ENCODE assay signal across 33 cellular contexts in the genomic region with DNA sequence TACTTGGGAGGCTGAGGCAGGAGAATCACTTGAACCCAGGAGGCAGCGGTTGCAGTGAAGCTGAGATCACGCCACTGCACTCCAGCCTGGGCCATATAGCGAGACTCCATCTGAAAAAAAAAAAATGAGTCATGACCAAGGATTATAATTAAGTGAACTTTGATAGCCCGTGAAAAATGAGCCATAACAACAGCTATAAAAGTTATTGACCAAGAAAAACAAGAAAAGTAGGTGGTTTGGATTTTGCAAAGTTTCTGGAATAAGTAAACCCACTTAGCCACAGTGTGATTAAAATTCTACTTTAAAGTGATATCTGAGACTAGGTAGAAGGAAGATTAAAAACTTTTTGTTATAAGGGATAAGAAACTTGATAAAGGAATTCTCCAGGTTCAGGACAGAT.
"Had no signal": no experiment of that assay in that cellular context is flagged by ENCODE, and none has a peak within 500 bp of the region (broad histone marks: within the 10 kb centered on the region; RNA-seq: fewer than 3 reads in every experiment).

No MANE protein-coding gene starts in this region.

- H3K4me3 ChIP-seq: MG63 had no signal

- H3K36me3 ChIP-seq: MG63 had no signal

- H3K27me3 ChIP-seq: MG63 had no signal

- DNase-seq: Karpas-422, Kasumi-1, MG63, MM.1S, MV-4-11, NCI-H1048, NCI-H1092, NCI-H1092 treated with DMSO at 0.1 percent for 48 hours, NCI-H1105, NCI-H1105 treated with DMSO at 0.1 percent for 48 hours, NCI-H1417, NCI-H1417 treated with DMSO at 0.1 percent for 48 hours, NCI-H1436, NCI-H1436 treated with DMSO at 0.1 percent for 48 hours, NCI-H146, NCI-H1694, NCI-H1694 treated with DMSO at 0.1 percent for 48 hours, NCI-H187, NCI-H187 treated with DMSO at 0.1 percent for 48 hours, NCI-H1930, NCI-H2029, NCI-H2029 treated with DMSO at 0.1 percent for 48 hours, NCI-H2081, NCI-H2081 treated with DMSO at 0.1 percent for 48 hours, NCI-H2107, NCI-H2171, NCI-H2227 treated with DMSO at 0.1 percent for 48 hours, NCI-H226, NCI-H345, NCI-H446, NCI-H446 treated with DMSO at 0.1 percent for 48 hours, NCI-H510A, NCI-H510A treated with DMSO at 0.1 percent for 48 hours had no signal

- H3K9me3 ChIP-seq: MG63 had no signal
